32 cellular contexts compared by ENCODE assay signal in the genomic region with DNA sequence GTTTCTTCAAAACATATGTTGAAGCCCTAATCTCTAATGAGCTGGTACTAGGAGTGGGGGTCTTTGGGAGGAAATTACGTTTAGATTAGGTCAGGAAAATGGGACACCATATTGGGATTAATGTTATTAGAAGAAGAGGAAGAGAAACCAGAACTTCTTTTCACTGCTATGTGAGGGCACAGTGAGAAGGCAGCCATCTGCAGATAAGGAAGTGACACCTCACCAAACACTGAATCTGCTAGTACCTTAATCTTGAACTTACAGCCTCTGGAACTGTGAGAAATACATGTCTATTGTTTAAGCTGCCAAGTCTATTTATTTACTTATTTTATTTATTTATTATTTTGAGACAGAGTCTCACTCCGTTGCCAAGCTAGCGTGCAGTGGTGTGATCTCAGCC.
"Had no signal": no experiment of that assay in that cellular context is flagged by ENCODE, and none has a peak within 500 bp of the region (broad histone marks: within the 10 kb centered on the region; RNA-seq: fewer than 3 reads in every experiment).

No MANE protein-coding gene starts in this region.

- ATAC-seq: activated CD4-positive, alpha-beta T cell treated with anti-CD3 and anti-CD28 coated beads for 36 hours; activated CD4-positive, CD25-positive, alpha-beta regulatory T cell treated with anti-CD3 and anti-CD28 coated beads, Interleukin-2, amount 50 U/mL, for 24 hours; activated CD8-positive, alpha-beta memory T cell treated with anti-CD3 and anti-CD28 coated beads, Interleukin-2, amount 10 ng/mL, durations not matched to agents 7 days and 5 days; activated CD8-positive, alpha-beta T cell treated with anti-CD3 and anti-CD28 coated beads, Interleukin-2, amount 10 ng/mL, durations not matched to agents 7 days and 5 days; activated naive CD4-positive, alpha-beta T cell treated with anti-CD3 and anti-CD28 coated beads, Interleukin-2, amount 50 U/mL, for 72 hours; body of pancreas; WTC11 had no signal

- H3K36me3 ChIP-seq: adrenal gland, brain microvascular endothelial cell, breast epithelium, WERI-Rb-1 had no signal

- H3K4me1 ChIP-seq: adrenal gland, body of pancreas, breast epithelium had no signal

- H3K27me3 ChIP-seq: adrenal gland, body of pancreas, brain microvascular endothelial cell, breast epithelium had no signal

- DNase-seq: activated CD4-positive, alpha-beta memory T cell treated with anti-CD3 and anti-CD28 coated beads, Interleukin-2, amount 10 ng/mL, durations not matched to agents 7 days and 5 days; activated CD4-positive, alpha-beta T cell treated with anti-CD3 and anti-CD28 coated beads for 1 hour; activated CD4-positive, alpha-beta T cell treated with anti-CD3 and anti-CD28 coated beads for 36 hours; activated CD4-positive, alpha-beta T cell treated with anti-CD3 and anti-CD28 coated beads for 48 hours; activated CD4-positive, alpha-beta T cell treated with anti-CD3 and anti-CD28 coated beads, Interleukin-2, amount 10 ng/mL, durations not matched to agents 7 days and 5 days; activated CD4-positive, alpha-beta T cell treated with anti-CD3 and anti-CD28 coated beads, Interleukin-2, amount 50 U/mL, for 48 hours; activated CD4-positive, CD25-positive, alpha-beta regulatory T cell; activated CD8-positive, alpha-beta memory T cell treated with anti-CD3 and anti-CD28 coated beads for 24 hours; activated CD8-positive, alpha-beta memory T cell treated with anti-CD3 and anti-CD28 coated beads, Interleukin-2, amount 10 ng/mL, durations not matched to agents 7 days and 5 days; activated CD8-positive, alpha-beta memory T cell treated with anti-CD3 and anti-CD28 coated beads, Interleukin-2, amount 50 U/mL, for 48 hours; activated CD8-positive, alpha-beta T cell treated with anti-CD3 and anti-CD28 coated beads, Interleukin-2, amount 10 ng/mL, durations not matched to agents 7 days and 5 days; activated effector memory CD4-positive, alpha-beta T cell treated with Interleukin-2 at 50 U/mL for 16 hours; activated gamma-delta T cell; activated naive CD4-positive, alpha-beta T cell; activated naive CD4-positive, alpha-beta T cell treated with anti-CD3 and anti-CD28 coated beads for 36 hours; activated naive CD4-positive, alpha-beta T cell treated with anti-CD3 and anti-CD28 coated beads, Interleukin-2, amount 50 U/mL, for 16 hours; activated naive CD8-positive, alpha-beta T cell treated with anti-CD3 and anti-CD28 coated beads for 36 hours; activated T-cell treated with anti-CD3 and anti-CD28 coated beads, Interleukin-2, amount 50 U/mL, for 24 hours; activated T-cell treated with anti-CD3 and anti-CD28 coated beads, Interleukin-2, amount 50 U/mL, for 48 hours; adrenal gland; amniotic stem cell; aorta; body of pancreas; brain microvascular endothelial cell; central memory CD4-positive, alpha-beta T cell; T-helper 2 cell; T-helper 9 cell; WERI-Rb-1 had no signal

- H3K27ac ChIP-seq: adrenal gland, body of pancreas, brain microvascular endothelial cell, breast epithelium, WERI-Rb-1 had no signal

- H3K4me3 ChIP-seq: adrenal gland, body of pancreas, breast epithelium had no signal

- H3K9me3 ChIP-seq: adrenal gland, body of pancreas, breast epithelium had no signal
